28 cellular contexts compared by ENCODE assay signal in genomic region chr11:120109531-120109930, GRCh38. TPM values are rescaled to one million over a fixed set of nuclear protein-coding genes. Genes with fewer than 3 reads are reported as not detected.
"Had no signal": no experiment of that assay in that cellular context is flagged by ENCODE, and none has a peak within 500 bp of the region (broad histone marks: within the 10 kb centered on the region; RNA-seq: fewer than 3 reads in every experiment).

No MANE protein-coding gene starts in this region.

- DNase-seq: activated CD4-positive, alpha-beta T cell treated with anti-CD3 and anti-CD28 coated beads for 48 hours; activated CD4-positive, alpha-beta T cell treated with anti-CD3 and anti-CD28 coated beads, Interleukin-2, amount 50 U/mL, for 4 hours; activated CD4-positive, CD25-positive, alpha-beta regulatory T cell treated with anti-CD3 and anti-CD28 coated beads, Interleukin-2, amount 50 U/mL, for 72 hours; activated CD8-positive, alpha-beta memory T cell treated with anti-CD3 and anti-CD28 coated beads, Interleukin-2, amount 50 U/mL, for 48 hours; activated CD8-positive, alpha-beta T cell treated with anti-CD3 and anti-CD28 coated beads, Interleukin-2, amount 10 ng/mL, durations not matched to agents 7 days and 5 days; activated effector memory CD4-positive, alpha-beta T cell treated with Interleukin-2 at 50 U/mL for 16 hours; activated naive CD4-positive, alpha-beta T cell; activated T-cell treated with anti-CD3 and anti-CD28 coated beads, Interleukin-2, amount 50 U/mL, for 1 hour; aorta; central memory CD4-positive, alpha-beta T cell; MG63; MV-4-11; NCI-H1092 treated with DMSO at 0.1 percent for 48 hours; NCI-H1417 treated with DMSO at 0.1 percent for 48 hours; NCI-H1694 treated with DMSO at 0.1 percent for 48 hours; NCI-H2029 treated with DMSO at 0.1 percent for 48 hours; NCI-H446 treated with DMSO at 0.1 percent for 48 hours; NCI-H524 treated with DMSO at 0.1 percent for 48 hours; NCI-H748 treated with DMSO at 0.1 percent for 48 hours; NK-92 treated with Interleukin-12 subunit alpha and Interleukin-12 subunit beta, amount 100 ng/mL, for 24 hours; Peyer's patch; SHP77 treated with DMSO at 0.1 percent for 48 hours had no signal

- H3K4me1 ChIP-seq: breast epithelium, Peyer's patch had no signal

- H3K4me3 ChIP-seq: breast epithelium, MG63, Peyer's patch had no signal

- H3K36me3 Mint-ChIP-seq: activated naive CD4-positive, alpha-beta T cell treated with anti-CD3 and anti-CD28 coated beads, Interleukin-2, amount 50 U/mL, for 24 hours; WTC11 had no signal

- H3K4me3 Mint-ChIP-seq: activated CD8-positive, alpha-beta T cell treated with anti-CD3 and anti-CD28 coated beads, Interleukin-2, amount 10 ng/mL, durations not matched to agents 7 days and 5 days; activated naive CD4-positive, alpha-beta T cell treated with anti-CD3 and anti-CD28 coated beads, Interleukin-2, amount 50 U/mL, for 24 hours; activated T-helper 1 cell treated with anti-CD3 and anti-CD28 coated beads, Interleukin-12 subunit alpha, Interleukin-12 subunit beta, Interleukin-2, Interleukin-4 antibody, amounts not matched to agents 30 ng/mL and 10 ng/mL and 1 ng/mL, durations not matched to agents 14 hours and 24 hours and 36 hours; T-helper 1 cell treated with Interleukin-12 subunit alpha and Interleukin-12 subunit beta and Interleukin-4 antibody, amounts not matched to agents 30 μg/mL and 1 μg/mL, for 36 hours; WTC11 had no signal

- H3K9me3 ChIP-seq: breast epithelium, MG63, Peyer's patch had no signal

- H3K9me3 Mint-ChIP-seq: activated naive CD4-positive, alpha-beta T cell treated with anti-CD3 and anti-CD28 coated beads, Interleukin-2, amount 50 U/mL, for 24 hours; activated T-helper 1 cell treated with anti-CD3 and anti-CD28 coated beads, Interleukin-12 subunit alpha, Interleukin-12 subunit beta, Interleukin-2, Interleukin-4 antibody, amounts not matched to agents 30 ng/mL and 10 ng/mL and 1 ng/mL, durations not matched to agents 14 hours and 24 hours and 36 hours; T-helper 1 cell treated with Interleukin-12 subunit alpha and Interleukin-12 subunit beta and Interleukin-4 antibody, amounts not matched to agents 30 μg/mL and 1 μg/mL, for 36 hours; WTC11 had no signal

- H3K36me3 ChIP-seq: breast epithelium, MG63, Peyer's patch had no signal

- H3K27ac ChIP-seq: Peyer's patch had no signal

- H3K27me3 ChIP-seq: breast epithelium, MG63, Peyer's patch had no signal

- H3K4me1 Mint-ChIP-seq: activated naive CD4-positive, alpha-beta T cell treated with anti-CD3 and anti-CD28 coated beads, Interleukin-2, amount 50 U/mL, for 24 hours had no signal

- ATAC-seq: activated CD8-positive, alpha-beta T cell treated with anti-CD3 and anti-CD28 coated beads, Interleukin-2, amount 10 ng/mL, durations not matched to agents 7 days and 5 days; WTC11 had no signal

RNA-seq across cellular contexts. Expression of gene TRIM29, which starts 28.4 kb away (rescaled TPM):
- total RNA-seq: activated CD8-positive, alpha-beta T cell treated with anti-CD3 and anti-CD28 coated beads, Interleukin-2, amount 10 ng/mL, durations not matched to agents 7 days and 5 days; activated T-helper 1 cell treated with anti-CD3 and anti-CD28 coated beads, Interleukin-12 subunit alpha, Interleukin-12 subunit beta, Interleukin-2, Interleukin-4 antibody, amounts not matched to agents 30 ng/mL and 10 ng/mL and 1 ng/mL, durations not matched to agents 14 hours and 24 hours and 36 hours; SK-MEL-5 had no signal
